In the genomic region with DNA sequence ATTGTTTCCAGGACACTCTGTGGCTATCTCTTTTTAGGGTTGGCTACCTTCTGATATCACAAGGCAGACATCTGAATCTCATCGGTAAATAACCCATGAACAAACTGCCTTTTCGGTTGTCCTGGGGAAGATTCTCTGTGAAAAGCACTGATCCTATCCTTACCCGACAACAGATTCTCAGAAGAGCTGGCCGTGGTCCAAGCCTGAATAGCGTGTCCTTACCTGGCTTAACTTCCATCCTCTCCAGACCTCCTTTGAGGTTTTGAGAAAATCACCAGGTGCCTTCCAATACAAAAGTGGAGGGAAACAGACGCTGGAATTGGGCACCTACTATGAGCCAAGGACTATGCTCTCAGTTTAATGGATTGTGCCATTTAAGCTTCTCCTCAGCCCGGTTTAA, we compare ENCODE assay signal across 31 cellular contexts.
A peak's percentile ranks its signal among the peaks of the same experiment; 100 is the strongest.
DNase-seq lines count a peak whose midpoint lies in the region; ATAC-seq and TF ChIP-seq lines count a peak whose summit lies in the region.
"Had no signal": no experiment of that assay in that cellular context is flagged by ENCODE, and none has a peak within 500 bp of the region (broad histone marks: within the 10 kb centered on the region; RNA-seq: fewer than 3 reads in every experiment).

No MANE protein-coding gene starts in this region.

- H3K4me1 ChIP-seq in adrenal gland (replicated peaks in 1 of 2) (peaks cover 9 to 27% of the 10 kb centered on the region in 2 donors), thyroid gland (peaks cover 27 to 40% of the 10 kb centered on the region in 2 donors)
- H3K4me1 ChIP-seq: Caco-2, colonic mucosa, right lobe of liver had no signal

- H3K27me3 Mint-ChIP-seq in activated naive CD8-positive, alpha-beta T cell treated with anti-CD3 and anti-CD28 coated beads, Interleukin-2, amount 10 ng/mL, durations not matched to agents 7 days and 5 days, result no peaks in the 10 kb centered on the region
- H3K27me3 Mint-ChIP-seq in activated naive CD8-positive, alpha-beta T cell treated with anti-CD3 and anti-CD28 coated beads for 36 hours, result no peaks in the 10 kb centered on the region
- H3K27me3 Mint-ChIP-seq: activated CD8-positive, alpha-beta memory T cell treated with anti-CD3 and anti-CD28 coated beads, Interleukin-2, amount 10 ng/mL, durations not matched to agents 7 days and 5 days; IgD-negative memory B cell; memory B cell had no signal

- H3K27ac Mint-ChIP-seq in activated naive CD8-positive, alpha-beta T cell treated with anti-CD3 and anti-CD28 coated beads, Interleukin-2, amount 10 ng/mL, durations not matched to agents 7 days and 5 days, result peak overlapping the region; percentile 12
- H3K27ac Mint-ChIP-seq in activated naive CD8-positive, alpha-beta T cell treated with anti-CD3 and anti-CD28 coated beads for 36 hours, result no peak overlapping the region
- H3K27ac Mint-ChIP-seq: activated CD8-positive, alpha-beta memory T cell treated with anti-CD3 and anti-CD28 coated beads, Interleukin-2, amount 10 ng/mL, durations not matched to agents 7 days and 5 days; activated T-cell treated with anti-CD3 and anti-CD28 coated beads, Interleukin-2, amount 50 U/mL, for 72 hours; IgD-negative memory B cell; memory B cell had no signal

- no peak for TF ChIP-seq CTCF in adrenal gland (IDR thresholded peaks at IDR 0.05)
- no peak for TF ChIP-seq CTCF in thyroid gland (IDR thresholded peaks at IDR 0.05)

- POLR2A ChIA-PET in activated naive CD8-positive, alpha-beta T cell treated with anti-CD3 and anti-CD28 coated beads, Interleukin-2, amount 10 ng/mL, durations not matched to agents 7 days and 5 days (lab: Charles Lee), result interaction anchor here (7.2 kb wide), 1 partner anchor 27 kb away, joined by 41 read pairs; no protein-coding TSS in a partner anchor

- H3K36me3 ChIP-seq in adrenal gland (replicated peaks in 1 of 2) (no peaks in the 10 kb centered on the region), thyroid gland (no peaks in the 10 kb centered on the region)
- H3K36me3 ChIP-seq: colonic mucosa, left lung, right lobe of liver, spleen had no signal

- H3K4me3 Mint-ChIP-seq in activated naive CD8-positive, alpha-beta T cell treated with anti-CD3 and anti-CD28 coated beads, Interleukin-2, amount 10 ng/mL, durations not matched to agents 7 days and 5 days, result no peak overlapping the region
- no peak overlapping the region for H3K4me3 Mint-ChIP-seq in activated naive CD8-positive, alpha-beta T cell treated with anti-CD3 and anti-CD28 coated beads for 36 hours
- H3K4me3 Mint-ChIP-seq: activated CD8-positive, alpha-beta memory T cell treated with anti-CD3 and anti-CD28 coated beads, Interleukin-2, amount 10 ng/mL, durations not matched to agents 7 days and 5 days; H9; memory B cell had no signal

- H3K27ac ChIP-seq in adrenal gland (peak overlapping the region in 2 of 5 donors; percentile 0 to 49), thyroid gland (peak overlapping the region; percentile 44 to 69 (median 49))
- H3K27ac ChIP-seq: colonic mucosa, left lung, right lobe of liver, SK-N-MC, spleen had no signal

- TF ChIP-seq POLR2A in adrenal gland (IDR thresholded peaks at IDR 0.05) (no peak), thyroid gland (IDR thresholded peaks at IDR 0.05) (no peak)

- peaks cover 11% of the 10 kb centered on the region for H3K36me3 Mint-ChIP-seq in activated naive CD8-positive, alpha-beta T cell treated with anti-CD3 and anti-CD28 coated beads, Interleukin-2, amount 10 ng/mL, durations not matched to agents 7 days and 5 days
- H3K36me3 Mint-ChIP-seq in activated naive CD8-positive, alpha-beta T cell treated with anti-CD3 and anti-CD28 coated beads for 36 hours, result peaks cover 17% of the 10 kb centered on the region
- H3K36me3 Mint-ChIP-seq: memory B cell had no signal

- H3K9me3 Mint-ChIP-seq in activated naive CD8-positive, alpha-beta T cell treated with anti-CD3 and anti-CD28 coated beads, Interleukin-2, amount 10 ng/mL, durations not matched to agents 7 days and 5 days, result no peaks in the 10 kb centered on the region
- no peaks in the 10 kb centered on the region for H3K9me3 Mint-ChIP-seq in activated naive CD8-positive, alpha-beta T cell treated with anti-CD3 and anti-CD28 coated beads for 36 hours
- H3K9me3 Mint-ChIP-seq: activated T-cell treated with anti-CD3 and anti-CD28 coated beads, Interleukin-2, amount 50 U/mL, for 72 hours; H9; IgD-negative memory B cell; memory B cell had no signal

- H3K9me3 ChIP-seq in adrenal gland (replicated peaks in 1 of 3) (no peaks in the 10 kb centered on the region), thyroid gland (no peaks in the 10 kb centered on the region)
- H3K9me3 ChIP-seq: Caco-2, colonic mucosa, left lung, right lobe of liver, spleen had no signal

- WGBS in adrenal gland, 4 donors, result 46 to 62% (median 50%) methylated on average over 7 of the region's 7 CpGs
- 33 to 38% methylated on average over 7 of the region's 7 CpGs for WGBS in thyroid gland, 2 donors

- H3K27me3 ChIP-seq in adrenal gland (no peaks in the 10 kb centered on the region), thyroid gland (no peaks in the 10 kb centered on the region)
- H3K27me3 ChIP-seq: colonic mucosa, left lung, right lobe of liver, spleen had no signal

- H3K4me1 Mint-ChIP-seq in activated naive CD8-positive, alpha-beta T cell treated with anti-CD3 and anti-CD28 coated beads, Interleukin-2, amount 10 ng/mL, durations not matched to agents 7 days and 5 days, result peaks cover 68% of the 10 kb centered on the region
- peaks cover 83% of the 10 kb centered on the region for H3K4me1 Mint-ChIP-seq in activated naive CD8-positive, alpha-beta T cell treated with anti-CD3 and anti-CD28 coated beads for 36 hours

- no peak for DNase-seq in activated naive CD8-positive, alpha-beta T cell treated with anti-CD3 and anti-CD28 coated beads, Interleukin-2, amount 10 ng/mL, durations not matched to agents 7 days and 5 days
- DNase-seq in activated naive CD8-positive, alpha-beta T cell treated with anti-CD3 and anti-CD28 coated beads for 36 hours, result no peak
- DNase-seq in NCI-H187 (lab: John Stamatoyannopoulos, UW) (peak; percentile 4 to 17), adrenal gland (peak in 5 of 7 donors; percentile 31 to 75 (median 45)), thyroid gland (peak; percentile 87 to 89), left cardiac atrium (no peak)
- DNase-seq in central memory CD4-positive, alpha-beta T cell, result no peak
- DNase-seq: activated CD4-positive, alpha-beta T cell treated with anti-CD3 and anti-CD28 coated beads, Interleukin-2, amount 50 U/mL, for 1 hour; activated CD4-positive, CD25-positive, alpha-beta regulatory T cell; activated CD8-positive, alpha-beta memory T cell treated with anti-CD3 and anti-CD28 coated beads, Interleukin-2, amount 10 ng/mL, durations not matched to agents 7 days and 5 days; activated naive CD4-positive, alpha-beta T cell treated with Interleukin-2 at 50 U/mL for 16 hours; activated T-cell treated with anti-CD3 and anti-CD28 coated beads, Interleukin-2, amount 50 U/mL, for 72 hours; anterior cingulate cortex; Caco-2; colonic mucosa; DND-41; effector CD8-positive, alpha-beta T cell; GF-D8; H9; left lung; NCI-H1105; NCI-H1930; NCI-H345; NCI-H748 treated with DMSO at 0.1 percent for 48 hours; right lobe of liver; spleen; stimulated activated CD4-positive, alpha-beta T cell treated with anti-CD3 and anti-CD28 coated beads, Interleukin-2, amount 100 ng/mL, for 24 hours; stimulated activated naive CD8-positive, alpha-beta T cell treated with anti-CD3 and anti-CD28 coated beads, Interleukin-15, Interleukin-2, amounts not matched to agents 100 U/mL and 50 U/mL, for 24 hours had no signal

- no peak for ATAC-seq in activated naive CD8-positive, alpha-beta T cell treated with anti-CD3 and anti-CD28 coated beads, Interleukin-2, amount 10 ng/mL, durations not matched to agents 7 days and 5 days (ENCODE audit: low read depth)
- no peak for ATAC-seq in left cardiac atrium
- ATAC-seq: activated CD8-positive, alpha-beta memory T cell treated with anti-CD3 and anti-CD28 coated beads, Interleukin-2, amount 10 ng/mL, durations not matched to agents 7 days and 5 days; activated T-cell treated with anti-CD3 and anti-CD28 coated beads, Interleukin-2, amount 50 U/mL, for 72 hours; left lung; right lobe of liver; stimulated activated naive CD8-positive, alpha-beta T cell treated with anti-CD3 and anti-CD28 coated beads, Interleukin-15, Interleukin-2, amounts not matched to agents 100 U/mL and 50 U/mL, for 24 hours had no signal

- H3K4me3 ChIP-seq in adrenal gland (no peak overlapping the region), thyroid gland (replicated peaks in 1 of 3) (no peak overlapping the region)
- H3K4me3 ChIP-seq: colonic mucosa, left lung, right lobe of liver, SK-N-MC, spleen had no signal

- intact Hi-C loops in adrenal gland (cut with DNase I), result no loop called here
- intact Hi-C loops in thyroid gland (cut with DNase I), result no loop called here
- intact Hi-C loops in left cardiac atrium (cut with DNase I), result no loop called here

Comparison
In these comparisons a context has a peak if more than half of its experiments do, and no peak if none do; other contexts are left out.
1. DNase-seq: peak in NCI-H187 (2 of 2), adrenal gland (5 of 7) and thyroid gland (2 of 2); none in activated naive CD8-positive, alpha-beta T cell treated with anti-CD3 and anti-CD28 coated beads, Interleukin-2, amount 10 ng/mL, durations not matched to agents 7 days and 5 days (single experiment), activated naive CD8-positive, alpha-beta T cell treated with anti-CD3 and anti-CD28 coated beads for 36 hours (single experiment), central memory CD4-positive, alpha-beta T cell (single experiment) and left cardiac atrium (single experiment).